ENCODE assay signal across 12 cellular contexts in the genomic region with DNA sequence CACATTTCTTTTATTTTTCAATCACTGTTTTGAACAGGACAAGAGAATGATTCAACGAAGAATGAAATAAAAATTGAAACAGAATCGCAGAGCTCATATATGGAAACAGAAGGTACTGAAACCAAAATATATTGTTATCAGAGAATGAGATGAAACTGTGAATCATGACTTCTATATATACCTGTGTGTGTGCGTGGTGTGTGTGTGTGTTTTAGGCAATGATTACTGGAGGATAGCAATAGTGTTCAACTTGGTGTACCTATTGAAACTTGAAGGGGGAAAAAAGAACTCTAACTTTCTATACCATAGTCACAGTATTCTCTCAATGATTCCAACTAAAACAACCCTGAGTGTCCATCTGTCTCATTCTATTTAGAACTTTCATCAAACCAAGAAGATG.
DNase-seq lines count a peak whose midpoint lies in the region; ATAC-seq, FAIRE-seq and TF ChIP-seq lines count a peak whose summit lies in the region.
"Had no signal": no experiment of that assay in that cellular context is flagged by ENCODE, and none has a peak within 500 bp of the region (broad histone marks: within the 10 kb centered on the region; RNA-seq: fewer than 3 reads in every experiment).

No MANE protein-coding gene starts in this region.

- peak; percentile 84 for FAIRE-seq in GM12892 (lab: Jason Lieb, UNC)

- ATAC-seq in GM19455 (IDR thresholded peaks at IDR 0.05; ENCODE audit: unreplicated experiment) (peak; percentile 94), HG02870 (IDR thresholded peaks at IDR 0.05; ENCODE audit: unreplicated experiment) (peak; percentile 96), HG03558 (IDR thresholded peaks at IDR 0.05; ENCODE audit: extremely low read depth, unreplicated experiment) (peak; percentile 92)
- ATAC-seq: activated CD4-positive, alpha-beta T cell treated with anti-CD3 and anti-CD28 coated beads for 36 hours had no signal

- TF ChIP-seq POLR2A in GM12892 (IDR thresholded peaks at IDR 0.05; ENCODE audit: low read depth, low read length) = no peak

- DNase-seq in GM12892 (ENCODE audit: insufficient read length) (no peak), SW 1271 (lab: John Stamatoyannopoulos, UW) (no peak), LoVo (ENCODE audit: low spot score) (no peak), amygdala (lab: John Stamatoyannopoulos, UW) (no peak)
- DNase-seq in stimulated activated CD4-positive, alpha-beta T cell treated with anti-CD3 and anti-CD28 coated beads, Interleukin-2, amount 100 ng/mL, for 48 hours = no peak
- DNase-seq: activated CD4-positive, alpha-beta T cell treated with anti-CD3 and anti-CD28 coated beads for 36 hours; activated naive CD4-positive, alpha-beta T cell treated with anti-CD3 and anti-CD28 coated beads, Interleukin-2, amount 10 ng/mL, durations not matched to agents 7 days and 5 days; dermis blood vessel endothelial cell; NCI-H2029 treated with DMSO at 0.1 percent for 48 hours had no signal
